ENCODE assay signal across 1 cellular context in the genomic region with DNA sequence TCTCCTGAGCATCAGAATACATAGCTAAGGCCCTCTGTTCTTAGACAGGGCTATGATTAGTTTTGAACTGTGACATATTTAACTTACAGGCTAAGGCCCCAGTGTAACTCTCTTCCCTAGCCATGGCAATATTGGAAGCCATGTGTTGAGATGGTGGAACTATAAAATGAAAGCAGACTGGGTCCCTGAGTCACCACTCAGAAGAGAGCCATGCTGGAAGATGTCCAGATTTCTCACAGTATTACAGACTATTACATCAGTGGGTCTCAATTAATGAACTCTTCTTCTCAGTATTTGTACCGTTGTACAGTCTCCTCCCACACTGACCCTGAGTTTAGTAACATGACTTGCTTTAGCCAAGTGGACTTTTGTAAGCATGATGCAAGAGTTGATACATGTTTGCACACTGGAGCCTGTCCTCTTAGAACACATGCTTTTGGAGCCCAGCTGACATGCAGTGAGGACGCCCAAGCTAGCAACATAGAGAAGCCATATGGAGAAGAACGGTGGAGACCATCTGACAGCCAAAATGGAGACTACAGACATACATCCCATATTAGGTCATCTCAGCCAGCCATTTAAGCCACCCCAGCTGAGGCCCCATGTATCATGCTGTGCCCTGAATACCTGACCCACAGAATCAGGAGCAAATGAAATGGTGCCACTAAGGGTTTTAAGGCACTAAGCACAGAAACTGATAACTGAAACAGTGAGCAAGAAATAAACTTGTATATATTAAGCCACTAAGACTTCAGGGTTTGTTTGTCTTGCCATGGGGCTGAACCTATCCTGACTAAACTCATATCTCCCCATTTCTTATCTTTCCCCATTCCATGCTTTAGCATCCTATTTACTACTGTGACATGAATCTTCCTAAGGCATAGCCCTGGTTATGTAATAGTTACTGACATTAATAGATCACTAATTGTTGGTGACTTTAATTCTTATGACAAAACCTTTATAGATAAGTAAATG.
TF ChIP-seq lines count a peak whose summit lies in the region.

No MANE protein-coding gene starts in this region.

TF ChIP-seq in HepG2, 621 proteins besides CTCF, POLR2A, EP300 and RAD21 (continued from another document and continues in another):
- TF ChIP-seq, protein P1, sequence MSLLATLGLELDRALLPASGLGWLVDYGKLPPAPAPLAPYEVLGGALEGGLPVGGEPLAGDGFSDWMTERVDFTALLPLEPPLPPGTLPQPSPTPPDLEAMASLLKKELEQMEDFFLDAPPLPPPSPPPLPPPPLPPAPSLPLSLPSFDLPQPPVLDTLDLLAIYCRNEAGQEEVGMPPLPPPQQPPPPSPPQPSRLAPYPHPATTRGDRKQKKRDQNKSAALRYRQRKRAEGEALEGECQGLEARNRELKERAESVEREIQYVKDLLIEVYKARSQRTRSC (CRISPR knock-in tag; IDR thresholded peaks at IDR 0.05; ENCODE audit: low read depth): 0 out of 2 replicates have a peak, but pooled peaks have one; percentile 37
- TF ChIP-seq ZNF577 (CRISPR knock-in tag; IDR thresholded peaks at IDR 0.05; ENCODE audit: borderline replicate concordance, low read depth): no peak
- TF ChIP-seq SYNCRIP (IDR thresholded peaks at IDR 0.05; ENCODE audit: insufficient read depth, low read depth, low read length): no peak
- TF ChIP-seq CBX2 (IDR thresholded peaks at IDR 0.05; ENCODE audit: low read depth, low read length): no peak
- TF ChIP-seq CBX2 (CRISPR knock-in tag; IDR thresholded peaks at IDR 0.05; ENCODE audit: low read depth): no peak
- TF ChIP-seq ZNF619 (CRISPR knock-in tag; IDR thresholded peaks at IDR 0.05): no peak
- TF ChIP-seq, protein P2, sequence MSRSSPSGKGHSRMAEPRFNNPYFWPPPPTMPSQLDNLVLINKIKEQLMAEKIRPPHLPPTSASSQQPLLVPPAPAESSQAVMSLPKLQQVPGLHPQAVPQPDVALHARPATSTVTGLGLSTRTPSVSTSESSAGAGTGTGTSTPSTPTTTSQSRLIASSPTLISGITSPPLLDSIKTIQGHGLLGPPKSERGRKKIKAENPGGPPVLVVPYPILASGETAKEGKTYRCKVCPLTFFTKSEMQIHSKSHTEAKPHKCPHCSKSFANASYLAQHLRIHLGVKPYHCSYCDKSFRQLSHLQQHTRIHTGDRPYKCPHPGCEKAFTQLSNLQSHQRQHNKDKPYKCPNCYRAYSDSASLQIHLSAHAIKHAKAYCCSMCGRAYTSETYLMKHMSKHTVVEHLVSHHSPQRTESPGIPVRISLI (CRISPR knock-in tag; IDR thresholded peaks at IDR 0.05; ENCODE audit: borderline replicate concordance): no peak
- 0 out of 2 replicates have a peak, but pooled peaks have one; percentile 43 for TF ChIP-seq NFE2L1 (CRISPR knock-in tag; IDR thresholded peaks at IDR 0.05; ENCODE audit: borderline replicate concordance)
- peak; percentile 71; the same call in 1 of the 2 replicates for TF ChIP-seq SMAD3 (CRISPR knock-in tag; IDR thresholded peaks at IDR 0.05)
- TF ChIP-seq ZNF629 (CRISPR knock-in tag; conservative IDR thresholded peaks at IDR 0.05): peak; percentile 37; the same call in 1 of the 2 replicates
- TF ChIP-seq, protein P3, sequence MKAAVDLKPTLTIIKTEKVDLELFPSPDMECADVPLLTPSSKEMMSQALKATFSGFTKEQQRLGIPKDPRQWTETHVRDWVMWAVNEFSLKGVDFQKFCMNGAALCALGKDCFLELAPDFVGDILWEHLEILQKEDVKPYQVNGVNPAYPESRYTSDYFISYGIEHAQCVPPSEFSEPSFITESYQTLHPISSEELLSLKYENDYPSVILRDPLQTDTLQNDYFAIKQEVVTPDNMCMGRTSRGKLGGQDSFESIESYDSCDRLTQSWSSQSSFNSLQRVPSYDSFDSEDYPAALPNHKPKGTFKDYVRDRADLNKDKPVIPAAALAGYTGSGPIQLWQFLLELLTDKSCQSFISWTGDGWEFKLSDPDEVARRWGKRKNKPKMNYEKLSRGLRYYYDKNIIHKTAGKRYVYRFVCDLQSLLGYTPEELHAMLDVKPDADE (CRISPR knock-in tag; IDR thresholded peaks at IDR 0.05): no peak
- no peak for TF ChIP-seq SOX6 (IDR thresholded peaks at IDR 0.05)
- TF ChIP-seq SOX6 (CRISPR knock-in tag; IDR thresholded peaks at IDR 0.05): peak; percentile 90
- no peak for TF ChIP-seq MZF1 (CRISPR knock-in tag; IDR thresholded peaks at IDR 0.05; ENCODE audit: borderline replicate concordance)
- no peak for TF ChIP-seq NR3C1 (CRISPR knock-in tag; IDR thresholded peaks at IDR 0.05)
- TF ChIP-seq ZFX (CRISPR knock-in tag; IDR thresholded peaks at IDR 0.05; ENCODE audit: low read depth): peak; percentile 35; the same call in 1 of the 2 replicates
- TF ChIP-seq ZNF224 (CRISPR knock-in tag; IDR thresholded peaks at IDR 0.05): no peak
- no peak for TF ChIP-seq ZNF616 (CRISPR knock-in tag; IDR thresholded peaks at IDR 0.05; ENCODE audit: low read depth)
- no peak; the same call in 1 of the 2 replicates for TF ChIP-seq ZNF225 (CRISPR knock-in tag; IDR thresholded peaks at IDR 0.05)
- TF ChIP-seq BRD4 (CRISPR knock-in tag; IDR thresholded peaks at IDR 0.05): no peak
- TF ChIP-seq ARNTL (CRISPR knock-in tag; IDR thresholded peaks at IDR 0.05): peak; percentile 54; the same call in 1 of the 2 replicates
- no peak for TF ChIP-seq XBP1 (CRISPR knock-in tag; IDR thresholded peaks at IDR 0.05)
- TF ChIP-seq MAZ (IDR thresholded peaks at IDR 0.05; ENCODE audit: borderline replicate concordance, low read depth, low read length): no peak
- TF ChIP-seq MAZ (CRISPR knock-in tag; IDR thresholded peaks at IDR 0.05; ENCODE audit: low read depth): 0 out of 2 replicates have a peak, but pooled peaks have one; percentile 11
- no peak for TF ChIP-seq ZNF256 (CRISPR knock-in tag; conservative IDR thresholded peaks at IDR 0.05)
- peak; percentile 86 for TF ChIP-seq NR2F6 (IDR thresholded peaks at IDR 0.05)
- peak; percentile 89 for TF ChIP-seq NR2F6 (CRISPR knock-in tag; IDR thresholded peaks at IDR 0.05)
- no peak for TF ChIP-seq SMAD1 (CRISPR knock-in tag; IDR thresholded peaks at IDR 0.05; ENCODE audit: borderline replicate concordance, low read depth)
- TF ChIP-seq PHB2 (IDR thresholded peaks at IDR 0.05; ENCODE audit: partially characterized antibody): no peak
- TF ChIP-seq, protein P4, sequence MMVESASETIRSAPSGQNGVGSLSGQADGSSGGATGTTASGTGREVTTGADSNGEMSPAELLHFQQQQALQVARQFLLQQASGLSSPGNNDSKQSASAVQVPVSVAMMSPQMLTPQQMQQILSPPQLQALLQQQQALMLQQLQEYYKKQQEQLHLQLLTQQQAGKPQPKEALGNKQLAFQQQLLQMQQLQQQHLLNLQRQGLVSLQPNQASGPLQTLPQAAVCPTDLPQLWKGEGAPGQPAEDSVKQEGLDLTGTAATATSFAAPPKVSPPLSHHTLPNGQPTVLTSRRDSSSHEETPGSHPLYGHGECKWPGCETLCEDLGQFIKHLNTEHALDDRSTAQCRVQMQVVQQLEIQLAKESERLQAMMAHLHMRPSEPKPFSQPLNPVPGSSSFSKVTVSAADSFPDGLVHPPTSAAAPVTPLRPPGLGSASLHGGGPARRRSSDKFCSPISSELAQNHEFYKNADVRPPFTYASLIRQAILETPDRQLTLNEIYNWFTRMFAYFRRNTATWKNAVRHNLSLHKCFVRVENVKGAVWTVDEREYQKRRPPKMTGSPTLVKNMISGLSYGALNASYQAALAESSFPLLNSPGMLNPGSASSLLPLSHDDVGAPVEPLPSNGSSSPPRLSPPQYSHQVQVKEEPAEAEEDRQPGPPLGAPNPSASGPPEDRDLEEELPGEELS (CRISPR knock-in tag; IDR thresholded peaks at IDR 0.05): peak; percentile 83
- TF ChIP-seq ZNF260 (CRISPR knock-in tag; IDR thresholded peaks at IDR 0.05; ENCODE audit: borderline replicate concordance, low read depth): no peak
- TF ChIP-seq AGO1 (IDR thresholded peaks at IDR 0.05; ENCODE audit: low read depth, low read length, poor library complexity, severe bottlenecking): no peak
- TF ChIP-seq ASH2L (IDR thresholded peaks at IDR 0.05; ENCODE audit: insufficient read length, low read depth, low read length): peak; percentile 62
- TF ChIP-seq HNF4A (CRISPR knock-in tag; IDR thresholded peaks at IDR 0.05): peak; percentile 100
- peak; percentile 91 for TF ChIP-seq PITX1 (CRISPR knock-in tag; IDR thresholded peaks at IDR 0.05)
- no peak for TF ChIP-seq HNRNPK (IDR thresholded peaks at IDR 0.05; ENCODE audit: low read depth, low read length, poor library complexity, severe bottlenecking)
- 0 out of 2 replicates have a peak, but pooled peaks have one; percentile 14 for TF ChIP-seq ZFY (CRISPR knock-in tag; IDR thresholded peaks at IDR 0.05)
- TF ChIP-seq THYN1 (CRISPR knock-in tag; IDR thresholded peaks at IDR 0.05; ENCODE audit: borderline replicate concordance, low read depth): no peak
- no peak for TF ChIP-seq NFIB (CRISPR knock-in tag; IDR thresholded peaks at IDR 0.05; ENCODE audit: borderline replicate concordance)
- TF ChIP-seq ZNF282 (IDR thresholded peaks at IDR 0.05; ENCODE audit: partially characterized antibody): no peak
- TF ChIP-seq ZKSCAN1 (IDR thresholded peaks at IDR 0.05; ENCODE audit: low read length): no peak
- TF ChIP-seq, protein P5, sequence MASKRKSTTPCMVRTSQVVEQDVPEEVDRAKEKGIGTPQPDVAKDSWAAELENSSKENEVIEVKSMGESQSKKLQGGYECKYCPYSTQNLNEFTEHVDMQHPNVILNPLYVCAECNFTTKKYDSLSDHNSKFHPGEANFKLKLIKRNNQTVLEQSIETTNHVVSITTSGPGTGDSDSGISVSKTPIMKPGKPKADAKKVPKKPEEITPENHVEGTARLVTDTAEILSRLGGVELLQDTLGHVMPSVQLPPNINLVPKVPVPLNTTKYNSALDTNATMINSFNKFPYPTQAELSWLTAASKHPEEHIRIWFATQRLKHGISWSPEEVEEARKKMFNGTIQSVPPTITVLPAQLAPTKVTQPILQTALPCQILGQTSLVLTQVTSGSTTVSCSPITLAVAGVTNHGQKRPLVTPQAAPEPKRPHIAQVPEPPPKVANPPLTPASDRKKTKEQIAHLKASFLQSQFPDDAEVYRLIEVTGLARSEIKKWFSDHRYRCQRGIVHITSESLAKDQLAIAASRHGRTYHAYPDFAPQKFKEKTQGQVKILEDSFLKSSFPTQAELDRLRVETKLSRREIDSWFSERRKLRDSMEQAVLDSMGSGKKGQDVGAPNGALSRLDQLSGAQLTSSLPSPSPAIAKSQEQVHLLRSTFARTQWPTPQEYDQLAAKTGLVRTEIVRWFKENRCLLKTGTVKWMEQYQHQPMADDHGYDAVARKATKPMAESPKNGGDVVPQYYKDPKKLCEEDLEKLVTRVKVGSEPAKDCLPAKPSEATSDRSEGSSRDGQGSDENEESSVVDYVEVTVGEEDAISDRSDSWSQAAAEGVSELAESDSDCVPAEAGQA (IDR thresholded peaks at IDR 0.05; ENCODE audit: low read depth): no peak
- TF ChIP-seq, protein P5 (CRISPR knock-in tag; IDR thresholded peaks at IDR 0.05; ENCODE audit: borderline replicate concordance): no peak
- TF ChIP-seq SP4 (CRISPR knock-in tag; IDR thresholded peaks at IDR 0.05): no peak
- TF ChIP-seq ZBTB42 (CRISPR knock-in tag; IDR thresholded peaks at IDR 0.05): no peak
- no peak for TF ChIP-seq ZNF33B (CRISPR knock-in tag; IDR thresholded peaks at IDR 0.05)
- no peak for TF ChIP-seq ZNF160 (CRISPR knock-in tag; IDR thresholded peaks at IDR 0.05)
- TF ChIP-seq ZFP37 (CRISPR knock-in tag; IDR thresholded peaks at IDR 0.05; ENCODE audit: borderline replicate concordance): no peak
- TF ChIP-seq ZNF343 (CRISPR knock-in tag; IDR thresholded peaks at IDR 0.05): no peak
- TF ChIP-seq HOXA9 (CRISPR knock-in tag; IDR thresholded peaks at IDR 0.05; ENCODE audit: borderline replicate concordance): no peak
- no peak for TF ChIP-seq PAX8 (CRISPR knock-in tag; IDR thresholded peaks at IDR 0.05; ENCODE audit: borderline replicate concordance)
